In genomic region chr7:81926154-81926553, GRCh38 we compare ENCODE assay signal across 21 cellular contexts.
"Had no signal": no experiment of that assay in that cellular context is flagged by ENCODE, and none has a peak within 500 bp of the region (broad histone marks: within the 10 kb centered on the region; RNA-seq: fewer than 3 reads in every experiment).

No MANE protein-coding gene starts in this region.

- H3K36me3 ChIP-seq: brain microvascular endothelial cell, esophagus squamous epithelium, left ventricle myocardium inferior, neural progenitor cell, tibial artery, uterus had no signal

- H3K4me1 ChIP-seq: esophagus squamous epithelium, left ventricle myocardium inferior, parathyroid adenoma, tibial artery, uterus had no signal

- H3K79me2 ChIP-seq: hepatocyte, parathyroid adenoma had no signal

- H3K9me3 ChIP-seq: esophagus squamous epithelium, left ventricle myocardium inferior, tibial artery, uterus had no signal

- DNase-seq: activated CD4-positive, alpha-beta T cell treated with anti-CD3 and anti-CD28 coated beads for 4 hours; activated CD8-positive, alpha-beta memory T cell treated with anti-CD3 and anti-CD28 coated beads, Interleukin-2, amount 50 U/mL, for 4 hours; activated CD8-positive, alpha-beta T cell treated with anti-CD3 and anti-CD28 coated beads for 36 hours; activated effector memory CD4-positive, alpha-beta T cell treated with anti-CD3 and anti-CD28 coated beads, Interleukin-2, amount 50 U/mL, for 16 hours; activated T-cell treated with anti-CD3 and anti-CD28 coated beads, Interleukin-2, amount 50 U/mL, for 48 hours; amygdala; brain microvascular endothelial cell; cortex of kidney; effector CD8-positive, alpha-beta T cell; esophagus squamous epithelium; left ventricle myocardium inferior; naive B cell; stimulated activated CD4-positive, alpha-beta T cell treated with anti-CD3 and anti-CD28 coated beads, Interleukin-4, amount 100 ng/mL, for 1 hour; stimulated activated naive CD4-positive, alpha-beta T cell; tibial artery; uterus had no signal

- H3K9ac ChIP-seq: neural progenitor cell, parathyroid adenoma had no signal

- H3K4me3 ChIP-seq: esophagus squamous epithelium, hepatocyte, left ventricle myocardium inferior, neural progenitor cell, tibial artery, uterus had no signal

- H3K27ac ChIP-seq: brain microvascular endothelial cell, esophagus squamous epithelium, hepatocyte, left ventricle myocardium inferior, neural progenitor cell, parathyroid adenoma, tibial artery, uterus had no signal

- FAIRE-seq: endothelial cell of umbilical vein had no signal

- H2AFZ ChIP-seq: hepatocyte, neural progenitor cell, parathyroid adenoma had no signal

- H3K4me2 ChIP-seq: hepatocyte, neural progenitor cell had no signal

- ATAC-seq: activated CD8-positive, alpha-beta T cell treated with anti-CD3 and anti-CD28 coated beads for 36 hours; WTC11 had no signal

- H3K27me3 ChIP-seq: brain microvascular endothelial cell, esophagus squamous epithelium, hepatocyte, neural progenitor cell, tibial artery, uterus had no signal
